8 cellular contexts compared by ENCODE assay signal in genomic region chr1:157090196-157090647, GRCh38. TPM values are rescaled to one million over a fixed set of nuclear protein-coding genes. Genes with fewer than 3 reads are reported as not detected.
DNase-seq lines count a peak whose midpoint lies in the region; ATAC-seq and TF ChIP-seq lines count a peak whose summit lies in the region.

No MANE protein-coding gene starts in this region.

- H3K27me3 ChIP-seq in liver (ENCODE audit: control insufficient read depth in 4 of 4, insufficient read depth in 4 of 4, low read length in 3 of 4) = no peaks in the 10 kb centered on the region

- TF ChIP-seq CTCF in C4-2B (conservative IDR thresholded peaks at IDR 0.05) = peak; percentile 96
- peak; percentile 81 for TF ChIP-seq CTCF in HEK293 (tag by site-specific recombination; IDR thresholded peaks at IDR 0.05)
- TF ChIP-seq CTCF in coronary artery (IDR thresholded peaks at IDR 0.05) = peak; percentile 88
- TF ChIP-seq CTCF in liver (IDR thresholded peaks at IDR 0.05; ENCODE audit: low read depth, low read length, missing input control) = peak; percentile 95

- CTCF ChIA-PET in HEK293 (lab: Yijun Ruan, JAX) = interaction anchor here (0.6 to 7.7 kb wide), 41 partner anchors 9 to 924 kb away, joined by 3 to 288 read pairs (median 5); no protein-coding TSS in a partner anchor

- no peaks in the 10 kb centered on the region for H3K9me3 ChIP-seq in HEK293 (ENCODE audit: control insufficient read depth, insufficient read depth, low read depth, low read length)
- no peaks in the 10 kb centered on the region for H3K9me3 ChIP-seq in liver (ENCODE audit: control insufficient read depth in 4 of 4, low read length in 3 of 4)

- TF ChIP-seq RAD21 in liver (IDR thresholded peaks at IDR 0.05) = peak; percentile 96 to 97

- H3K4me3 ChIP-seq in HEK293 (ENCODE audit: low read depth, low read length) (no peak overlapping the region), coronary artery (no peak overlapping the region), liver (ENCODE audit: low read depth in 1 of 3, low read length in 3 of 3) (no peak overlapping the region)

- H3K27ac ChIP-seq in C4-2B (no peak overlapping the region), HEK293 (ENCODE audit: extremely low read depth, low read depth, low read length) (no peak overlapping the region), coronary artery (no peak overlapping the region), liver (ENCODE audit: low read depth in 1 of 2, low read length in 2 of 2) (no peak overlapping the region)

- no peaks in the 10 kb centered on the region for H3K4me1 ChIP-seq in HEK293 (ENCODE audit: control insufficient read depth, insufficient read depth, low read length)
- peaks cover 0 to 11% (median 8%) of the 10 kb centered on the region in 4 donors for H3K4me1 ChIP-seq in liver (ENCODE audit: control insufficient read depth in 4 of 4, insufficient read depth in 4 of 4, low read length in 3 of 4)

- DNase-seq in NCI-H526 treated with DMSO at 0.1 percent for 48 hours (lab: John Stamatoyannopoulos, UW) (peak; percentile 53), coronary artery (ENCODE audit: low spot score) (no peak)
- DNase-seq in activated CD4-positive, alpha-beta T cell treated with anti-CD3 and anti-CD28 coated beads, Interleukin-2, amount 50 U/mL, for 1 hour = peak; percentile 90
- DNase-seq in stimulated activated CD4-positive, alpha-beta T cell treated with anti-CD3 and anti-CD28 coated beads, Interleukin-4, amount 100 ng/mL, for 4 hours = peak; percentile 73 to 88

- WGBS in liver = 16% methylated on average over 10 of the region's 10 CpGs

- no peak overlapping the region for H3K9ac ChIP-seq in liver (ENCODE audit: low read depth in 1 of 2, low read length in 2 of 2)

- H3K36me3 ChIP-seq in HEK293 (ENCODE audit: control insufficient read depth in 2 of 2, insufficient read depth in 1 of 2, low read length in 2 of 2) = no peaks in the 10 kb centered on the region
- no peaks in the 10 kb centered on the region for H3K36me3 ChIP-seq in liver (ENCODE audit: control insufficient read depth in 4 of 4, insufficient read depth in 3 of 4, low read depth in 1 of 4, low read length in 3 of 4)

- no peak for ATAC-seq in HG02798 (IDR thresholded peaks at IDR 0.05; ENCODE audit: poor library complexity, unreplicated experiment)

- POLR2A ChIA-PET in HEK293 (lab: Yijun Ruan, JAX) = interaction anchor here (0.7 to 1.4 kb wide), 2 partner anchors 66 to 71 kb away, joined by 3 to 5 read pairs; no protein-coding TSS in a partner anchor

TF ChIP-seq in HEK293, 187 proteins besides CTCF, POLR2A, EP300 and RAD21 (continues in another document):
- TF ChIP-seq ZNF280C (tag by site-specific recombination; IDR thresholded peaks at IDR 0.05) = no peak
- peak; percentile 68 for TF ChIP-seq ZBTB17 (tag by site-specific recombination; IDR thresholded peaks at IDR 0.05)
- 0 out of 2 replicates have a peak, but pooled peaks have one; percentile 68 for TF ChIP-seq IKZF3 (tag by site-specific recombination; IDR thresholded peaks at IDR 0.05)
- TF ChIP-seq ZFHX2 (tag by site-specific recombination; conservative IDR thresholded peaks at IDR 0.05) = peak; percentile 28; the same call in 1 of the 2 replicates
- TF ChIP-seq ZSCAN30 (tag by site-specific recombination; IDR thresholded peaks at IDR 0.05) = peak; percentile 66; the same call in 1 of the 2 replicates
- 0 out of 2 replicates have a peak, but pooled peaks have one; percentile 27 for TF ChIP-seq PRDM1 (tag by site-specific recombination; IDR thresholded peaks at IDR 0.05)
- TF ChIP-seq ZNF600 (tag by site-specific recombination; IDR thresholded peaks at IDR 0.05) = peak; percentile 49; the same call in 1 of the 2 replicates
- TF ChIP-seq ZNF654 (tag by site-specific recombination; IDR thresholded peaks at IDR 0.05; ENCODE audit: low read depth) = peak; percentile 89

TF ChIP-seq in liver, 16 proteins besides CTCF, POLR2A, EP300 and RAD21:
- TF ChIP-seq FOXA2 (IDR thresholded peaks at IDR 0.05) = no peak
- TF ChIP-seq EGR1 (IDR thresholded peaks at IDR 0.05; ENCODE audit: low read depth in 2 of 2) = no peak
- no peak for TF ChIP-seq YY1 (IDR thresholded peaks at IDR 0.05)
- no peak for TF ChIP-seq RXRA (IDR thresholded peaks at IDR 0.05)
- TF ChIP-seq, protein P1, sequence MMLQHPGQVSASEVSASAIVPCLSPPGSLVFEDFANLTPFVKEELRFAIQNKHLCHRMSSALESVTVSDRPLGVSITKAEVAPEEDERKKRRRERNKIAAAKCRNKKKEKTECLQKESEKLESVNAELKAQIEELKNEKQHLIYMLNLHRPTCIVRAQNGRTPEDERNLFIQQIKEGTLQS (IDR thresholded peaks at IDR 0.05) = no peak

RNA-seq across cellular contexts. Expression of gene ETV3L, which starts 9.4 kb away (rescaled TPM):
- total RNA-seq in liver = not detected
- polyA plus RNA-seq in liver = not detected

RNA-seq across cellular contexts. Expression of gene ARHGEF11, which starts 44.7 kb away (rescaled TPM):
- 10 to 100 TPM; 10.6 to 23.7 TPM for total RNA-seq in liver
- 1 to 10 TPM; 5.8 to 8.9 TPM for polyA plus RNA-seq in liver

RNA-seq across cellular contexts. Expression of gene ETV3, which starts 48.0 kb away (rescaled TPM):
- 10 to 100 TPM in 1 of 2 donors, 1 to 10 TPM in 1; 7.8 to 10.8 TPM for total RNA-seq in liver
- 1 to 10 TPM; 2.0 to 2.7 TPM for polyA plus RNA-seq in liver
